Comparison of ENCODE assay signal across 25 cellular contexts in genomic region chr1:232891656-232892317, GRCh38. TPM values are rescaled to one million over a fixed set of nuclear protein-coding genes. Genes with fewer than 3 reads are reported as not detected.
A peak's percentile ranks its signal among the peaks of the same experiment; 100 is the strongest.
DNase-seq lines count a peak whose midpoint lies in the region; ATAC-seq and TF ChIP-seq lines count a peak whose summit lies in the region.
"Had no signal": no experiment of that assay in that cellular context is flagged by ENCODE, and none has a peak within 500 bp of the region (broad histone marks: within the 10 kb centered on the region; RNA-seq: fewer than 3 reads in every experiment).

No MANE protein-coding gene starts in this region.

- no peaks in the 10 kb centered on the region for H4K20me1 ChIP-seq in Loucy (ENCODE audit: insufficient read depth, low read length, poor library complexity, severe bottlenecking)

- no peak overlapping the region for H3K27ac Mint-ChIP-seq in stimulated activated effector memory CD8-positive, alpha-beta T cell treated with anti-CD3 and anti-CD28 coated beads, Interleukin-12 subunit alpha, Interleukin-12 subunit beta, amount 100 ng/mL, for 72 hours
- H3K27ac Mint-ChIP-seq: CD8-positive, alpha-beta T cell; endodermal cell; nephron progenitor cell; T-helper 17 cell had no signal

- no peak overlapping the region for H3K4me3 Mint-ChIP-seq in stimulated activated effector memory CD8-positive, alpha-beta T cell treated with anti-CD3 and anti-CD28 coated beads, Interleukin-12 subunit alpha, Interleukin-12 subunit beta, amount 100 ng/mL, for 72 hours
- H3K4me3 Mint-ChIP-seq: activated naive CD8-positive, alpha-beta T cell treated with anti-CD3 and anti-CD28 coated beads, Interleukin-2, amount 50 U/mL, for 24 hours; CD8-positive, alpha-beta T cell; endodermal cell; nephron progenitor cell; T-helper 17 cell had no signal

- H3K36me3 Mint-ChIP-seq in stimulated activated effector memory CD8-positive, alpha-beta T cell treated with anti-CD3 and anti-CD28 coated beads, Interleukin-12 subunit alpha, Interleukin-12 subunit beta, amount 100 ng/mL, for 72 hours, result no peaks in the 10 kb centered on the region
- H3K36me3 Mint-ChIP-seq: CD8-positive, alpha-beta T cell had no signal

- H3K9me3 Mint-ChIP-seq in stimulated activated effector memory CD8-positive, alpha-beta T cell treated with anti-CD3 and anti-CD28 coated beads, Interleukin-12 subunit alpha, Interleukin-12 subunit beta, amount 100 ng/mL, for 72 hours, result no peaks in the 10 kb centered on the region

- H3K9me2 ChIP-seq in Loucy (replicated peaks; ENCODE audit: low read depth, low read length), result no peaks in the 10 kb centered on the region

- ATAC-seq in psoas muscle (peak; percentile 76 to 96 (median 89)), Right ventricle myocardium superior (ENCODE audit: poor library complexity) (no peak)
- no peak for ATAC-seq in stimulated activated effector memory CD8-positive, alpha-beta T cell treated with anti-CD3 and anti-CD28 coated beads, Interleukin-12 subunit alpha, Interleukin-12 subunit beta, amount 100 ng/mL, for 72 hours
- ATAC-seq: CD8-positive, alpha-beta T cell; left lobe of liver; sciatic nerve; T-helper 17 cell had no signal

- H2AFZ ChIP-seq in Loucy (ENCODE audit: low read length), result peak overlapping the region; percentile 22; the same call in 1 of the 2 replicates
- H2AFZ ChIP-seq: PC-9 had no signal

- H3K9me3 ChIP-seq in Loucy (ENCODE audit: insufficient read depth, low read depth, low read length) (peaks cover 4% of the 10 kb centered on the region; the same call in 1 of the 2 replicates), psoas muscle (peaks cover 9% of the 10 kb centered on the region)

- 60 to 81% (median 61%) methylated on average over 6 of the region's 6 CpGs for WGBS in psoas muscle, 3 donors

- TF ChIP-seq CTCF in Loucy (conservative IDR thresholded peaks at IDR 0.05; ENCODE audit: low read length), result no peak
- TF ChIP-seq CTCF in cardiac fibroblast (IDR thresholded peaks at IDR 0.05; ENCODE audit: low read depth, low read length), result no peak
- TF ChIP-seq CTCF in psoas muscle (IDR thresholded peaks at IDR 0.05), result no peak

- H3K4me3 ChIP-seq in Loucy (ENCODE audit: low read length, poor library complexity, severe bottlenecking) (peak overlapping the region; percentile 38), cardiac fibroblast (replicated peaks in 1 of 2; ENCODE audit: low read depth in 2 of 2, low read length in 2 of 2) (no peak overlapping the region), psoas muscle (no peak overlapping the region)
- H3K4me3 ChIP-seq: coronary artery, PC-9, SK-N-MC had no signal

- peak; percentile 11 to 14 for DNase-seq in AML-193 (lab: John Stamatoyannopoulos, UW)
- peak; percentile 14 to 40 for DNase-seq in cardiac fibroblast (ENCODE audit: low read depth in 2 of 2)
- no peak for DNase-seq in psoas muscle
- DNase-seq in Right ventricle myocardium superior, result no peak
- DNase-seq in DMS114 treated with DMSO at 0.1 percent for 48 hours (lab: John Stamatoyannopoulos, UW; ENCODE audit: unreplicated experiment), result no peak
- DNase-seq in stimulated activated effector memory CD8-positive, alpha-beta T cell treated with anti-CD3 and anti-CD28 coated beads, Interleukin-12 subunit alpha, Interleukin-12 subunit beta, amount 100 ng/mL, for 72 hours (ENCODE audit: low spot score in 2 of 2), result no peak
- DNase-seq: activated CD4-positive, alpha-beta T cell treated with anti-CD3 and anti-CD28 coated beads, Interleukin-2, amount 50 U/mL, for 4 hours; activated CD8-positive, alpha-beta memory T cell treated with anti-CD3 and anti-CD28 coated beads, Interleukin-2, amount 50 U/mL, for 4 hours; activated naive CD8-positive, alpha-beta T cell treated with anti-CD3 and anti-CD28 coated beads, Interleukin-2, amount 50 U/mL, for 24 hours; CD8-positive, alpha-beta T cell; DMS53; endodermal cell; NCI-H1417 treated with DMSO at 0.1 percent for 48 hours; NCI-H2107; NCI-H446 treated with DMSO at 0.1 percent for 48 hours; nephron progenitor cell; PC-9; T-helper 17 cell had no signal

- peak overlapping the region; percentile 59 for H3K9ac ChIP-seq in Loucy (ENCODE audit: low read depth, low read length, poor library complexity, severe bottlenecking)
- H3K9ac ChIP-seq: KMS-11 had no signal

- H3K4me1 ChIP-seq in Loucy (ENCODE audit: insufficient read depth, low read length, poor library complexity, severe bottlenecking), result peaks cover 39% of the 10 kb centered on the region
- H3K4me1 ChIP-seq in psoas muscle, result peaks cover 11% of the 10 kb centered on the region

- H3F3A ChIP-seq in Loucy (ENCODE audit: low read depth), result peaks cover 16% of the 10 kb centered on the region

- peak overlapping the region; percentile 55 for H3K4me2 ChIP-seq in Loucy (ENCODE audit: low read depth, low read length, poor library complexity, severe bottlenecking)
- H3K4me2 ChIP-seq: KMS-11, PC-9 had no signal

- intact Hi-C loops in psoas muscle (cut with DNase I) (no loop called here), Right ventricle myocardium superior (cut with DNase I) (no loop called here)

- H3K4me1 Mint-ChIP-seq in stimulated activated effector memory CD8-positive, alpha-beta T cell treated with anti-CD3 and anti-CD28 coated beads, Interleukin-12 subunit alpha, Interleukin-12 subunit beta, amount 100 ng/mL, for 72 hours, result no peaks in the 10 kb centered on the region
- H3K4me1 Mint-ChIP-seq: nephron progenitor cell had no signal

- no peaks in the 10 kb centered on the region for H3K36me3 ChIP-seq in Loucy (ENCODE audit: insufficient read depth, low read length)
- H3K36me3 ChIP-seq in psoas muscle (ENCODE audit: insufficient read depth in 1 of 2, low read depth in 1 of 2), result no peaks in the 10 kb centered on the region
- H3K36me3 ChIP-seq: brain microvascular endothelial cell had no signal

- no peaks in the 10 kb centered on the region for H3K27me3 ChIP-seq in Loucy (ENCODE audit: insufficient read depth, low read length, poor library complexity, severe bottlenecking)
- H3K27me3 ChIP-seq in psoas muscle (ENCODE audit: insufficient read depth in 3 of 3, low read length in 2 of 3), result no peaks in the 10 kb centered on the region

- H3K79me2 ChIP-seq in Loucy (ENCODE audit: insufficient read depth, low read length), result no peaks in the 10 kb centered on the region

- peak overlapping the region; percentile 76 for H3K27ac ChIP-seq in psoas muscle
- H3K27ac ChIP-seq: coronary artery, KMS-11, PC-9, SK-N-MC had no signal

RNA-seq across cellular contexts. Expression of gene NTPCR, which starts 58.6 kb away (rescaled TPM):
- total RNA-seq in psoas muscle, result 10 to 100 TPM; 37.2 to 72.0 (median 62.2) TPM
- polyA plus RNA-seq in psoas muscle, result 10 to 100 TPM; 34.8 to 75.1 (median 65.0) TPM
- total RNA-seq in Right ventricle myocardium superior, result 56.9 TPM

Comparison
In these comparisons a context has a peak if more than half of its experiments do, and no peak if none do; other contexts are left out.
1. DNase-seq: peak in AML-193 (2 of 2) and cardiac fibroblast (2 of 2); none in psoas muscle (0 of 2), Right ventricle myocardium superior (single experiment), DMS114 treated with DMSO at 0.1 percent for 48 hours (single experiment) and stimulated activated effector memory CD8-positive, alpha-beta T cell treated with anti-CD3 and anti-CD28 coated beads, Interleukin-12 subunit alpha, Interleukin-12 subunit beta, amount 100 ng/mL, for 72 hours (0 of 2).
2. ATAC-seq: peak in psoas muscle (4 of 4); none in Right ventricle myocardium superior (single experiment) and stimulated activated effector memory CD8-positive, alpha-beta T cell treated with anti-CD3 and anti-CD28 coated beads, Interleukin-12 subunit alpha, Interleukin-12 subunit beta, amount 100 ng/mL, for 72 hours (single experiment).